In genomic region chr19:795691-796581, GRCh38 we compare ENCODE assay signal across 8 cellular contexts. TPM values are rescaled to one million over a fixed set of nuclear protein-coding genes. Genes with fewer than 3 reads are reported as not detected.
DNase-seq lines count a peak whose midpoint lies in the region; ATAC-seq, FAIRE-seq and TF ChIP-seq lines count a peak whose summit lies in the region.

No MANE protein-coding gene starts in this region.

- H3K27ac ChIP-seq in layer of hippocampus (ENCODE audit: low read depth, low read length) (peak overlapping the region; percentile 27), stomach (peak overlapping the region in 4 of 5 donors; percentile 73 to 100 (median 94))

- H3K27ac Mint-ChIP-seq in T-helper 1 cell treated with Interleukin-12 subunit alpha and Interleukin-12 subunit beta and Interleukin-4 antibody, amounts not matched to agents 30 μg/mL and 1 μg/mL, for 36 hours: no peak overlapping the region
- H3K27ac Mint-ChIP-seq in activated naive CD8-positive, alpha-beta T cell treated with anti-CD3 and anti-CD28 coated beads, Interleukin-2, amount 10 ng/mL, durations not matched to agents 7 days and 5 days: no peak overlapping the region

- peak overlapping the region; percentile 21 for H3K4me3 Mint-ChIP-seq in T-helper 1 cell treated with Interleukin-12 subunit alpha and Interleukin-12 subunit beta and Interleukin-4 antibody, amounts not matched to agents 30 μg/mL and 1 μg/mL, for 36 hours
- peak overlapping the region; percentile 90 for H3K4me3 Mint-ChIP-seq in activated naive CD8-positive, alpha-beta T cell treated with anti-CD3 and anti-CD28 coated beads, Interleukin-2, amount 10 ng/mL, durations not matched to agents 7 days and 5 days

- H3K36me3 Mint-ChIP-seq in T-helper 1 cell treated with Interleukin-12 subunit alpha and Interleukin-12 subunit beta and Interleukin-4 antibody, amounts not matched to agents 30 μg/mL and 1 μg/mL, for 36 hours (ENCODE audit: low read depth): peaks cover 17% of the 10 kb centered on the region
- H3K36me3 Mint-ChIP-seq in activated naive CD8-positive, alpha-beta T cell treated with anti-CD3 and anti-CD28 coated beads, Interleukin-2, amount 10 ng/mL, durations not matched to agents 7 days and 5 days: peaks cover 19% of the 10 kb centered on the region

- no peaks in the 10 kb centered on the region for H3K27me3 ChIP-seq in layer of hippocampus (ENCODE audit: control insufficient read depth, insufficient read depth, low read length)
- no peaks in the 10 kb centered on the region for H3K27me3 ChIP-seq in stomach

- WGBS in stomach, 5 donors: 76 to 86% (median 80%) methylated on average over 31 to 39 of the region's 39 CpGs

- no peak for ATAC-seq in activated naive CD8-positive, alpha-beta T cell treated with anti-CD3 and anti-CD28 coated beads, Interleukin-2, amount 10 ng/mL, durations not matched to agents 7 days and 5 days (ENCODE audit: low read depth)
- no peak for ATAC-seq in GM18907 (IDR thresholded peaks at IDR 0.05; ENCODE audit: unreplicated experiment)

- no peak for TF ChIP-seq POLR2A in stomach (IDR thresholded peaks at IDR 0.05)

- no peak for TF ChIP-seq CTCF in stomach (IDR thresholded peaks at IDR 0.05)

- POLR2A ChIA-PET in activated naive CD8-positive, alpha-beta T cell treated with anti-CD3 and anti-CD28 coated beads, Interleukin-2, amount 10 ng/mL, durations not matched to agents 7 days and 5 days (lab: Charles Lee): interaction anchor here (1.0 to 1.2 kb wide), 2 partner anchors 115 to 473 kb away, joined by 3 read pairs; no protein-coding TSS in a partner anchor

- no peaks in the 10 kb centered on the region for H3K9me3 ChIP-seq in stomach

- H3K27me3 Mint-ChIP-seq in T-helper 1 cell treated with Interleukin-12 subunit alpha and Interleukin-12 subunit beta and Interleukin-4 antibody, amounts not matched to agents 30 μg/mL and 1 μg/mL, for 36 hours (ENCODE audit: low read depth): peaks cover 3% of the 10 kb centered on the region
- no peaks in the 10 kb centered on the region for H3K27me3 Mint-ChIP-seq in activated naive CD8-positive, alpha-beta T cell treated with anti-CD3 and anti-CD28 coated beads, Interleukin-2, amount 10 ng/mL, durations not matched to agents 7 days and 5 days

- peaks cover 4 to 16% (median 12%) of the 10 kb centered on the region in 4 donors for H3K36me3 ChIP-seq in stomach

- intact Hi-C loops in stomach (cut with DNase I; ENCODE audit: low total_unique reads): no loop called here

- FAIRE-seq in urothelium cell line (lab: Jason Lieb, UNC): no peak

- peak overlapping the region; percentile 64 to 97 (median 74) for H3K4me3 ChIP-seq in stomach

- peaks cover 35 to 47% (median 43%) of the 10 kb centered on the region in 4 donors for H3K4me1 ChIP-seq in stomach

- H3K9me3 Mint-ChIP-seq in T-helper 1 cell treated with Interleukin-12 subunit alpha and Interleukin-12 subunit beta and Interleukin-4 antibody, amounts not matched to agents 30 μg/mL and 1 μg/mL, for 36 hours: no peaks in the 10 kb centered on the region
- no peaks in the 10 kb centered on the region for H3K9me3 Mint-ChIP-seq in activated naive CD8-positive, alpha-beta T cell treated with anti-CD3 and anti-CD28 coated beads, Interleukin-2, amount 10 ng/mL, durations not matched to agents 7 days and 5 days

- H3K4me1 Mint-ChIP-seq in T-helper 1 cell treated with Interleukin-12 subunit alpha and Interleukin-12 subunit beta and Interleukin-4 antibody, amounts not matched to agents 30 μg/mL and 1 μg/mL, for 36 hours (ENCODE audit: low read depth): peaks cover 22% of the 10 kb centered on the region
- H3K4me1 Mint-ChIP-seq in activated naive CD8-positive, alpha-beta T cell treated with anti-CD3 and anti-CD28 coated beads, Interleukin-2, amount 10 ng/mL, durations not matched to agents 7 days and 5 days: peaks cover 18% of the 10 kb centered on the region

- DNase-seq in T-helper 1 cell (no peak), stomach (no peak), urothelium cell line (ENCODE audit: low spot score) (no peak), DMS114 treated with DMSO at 0.1 percent for 48 hours (lab: John Stamatoyannopoulos, UW; ENCODE audit: unreplicated experiment) (no peak)
- no peak for DNase-seq in activated naive CD8-positive, alpha-beta T cell treated with anti-CD3 and anti-CD28 coated beads, Interleukin-2, amount 10 ng/mL, durations not matched to agents 7 days and 5 days

- no peak for TF ChIP-seq EP300 in stomach (IDR thresholded peaks at IDR 0.05)

RNA-seq across cellular contexts. Expression of gene PTBP1, which starts 1.3 kb away (rescaled TPM):
- total RNA-seq in activated naive CD8-positive, alpha-beta T cell treated with anti-CD3 and anti-CD28 coated beads, Interleukin-2, amount 10 ng/mL, durations not matched to agents 7 days and 5 days: 100 to 1,000 TPM; 400 to 411 TPM
- total RNA-seq in stomach: 100 to 1,000 TPM in 4 of 5 donors, 10 to 100 TPM in 1; 92.9 to 539 (median 173) TPM
- polyA plus RNA-seq in stomach: 10 to 100 TPM; 74.8 to 80.9 (median 74.8) TPM

RNA-seq across cellular contexts. Expression of gene PLPPR3, which starts 25.8 kb away (rescaled TPM):
- not detected for total RNA-seq in activated naive CD8-positive, alpha-beta T cell treated with anti-CD3 and anti-CD28 coated beads, Interleukin-2, amount 10 ng/mL, durations not matched to agents 7 days and 5 days
- total RNA-seq in stomach: under 1 TPM in 1 of 5 donors, not detected in 4; 0.55 TPM
- polyA plus RNA-seq in stomach: under 1 TPM in 1 of 3 donors, not detected in 2; 0.46 TPM

RNA-seq across cellular contexts. Expression of gene AZU1, which starts 31.7 kb away (rescaled TPM):
- under 1 TPM in 1 of 2 experiments, not detected in 1; 0.25 TPM for total RNA-seq in activated naive CD8-positive, alpha-beta T cell treated with anti-CD3 and anti-CD28 coated beads, Interleukin-2, amount 10 ng/mL, durations not matched to agents 7 days and 5 days
- under 1 TPM in 1 of 5 donors, not detected in 4; 0.55 TPM for total RNA-seq in stomach
- polyA plus RNA-seq in stomach: 1 to 10 TPM in 1 of 3 donors, under 1 TPM in 2; 0.53 to 1.5 (median 1.00) TPM

RNA-seq across cellular contexts. Expression of gene PRTN3, which starts 44.9 kb away (rescaled TPM):
- not detected for total RNA-seq in activated naive CD8-positive, alpha-beta T cell treated with anti-CD3 and anti-CD28 coated beads, Interleukin-2, amount 10 ng/mL, durations not matched to agents 7 days and 5 days
- 1 to 10 TPM in 1 of 5 donors, not detected in 4; 2.6 TPM for total RNA-seq in stomach
- under 1 TPM in 1 of 3 donors, not detected in 2; 0.15 TPM for polyA plus RNA-seq in stomach

RNA-seq across cellular contexts. Expression of gene MISP, which starts 45.0 kb away (rescaled TPM):
- total RNA-seq in activated naive CD8-positive, alpha-beta T cell treated with anti-CD3 and anti-CD28 coated beads, Interleukin-2, amount 10 ng/mL, durations not matched to agents 7 days and 5 days: not detected
- total RNA-seq in stomach: 100 to 1,000 TPM in 1 of 5 donors, 10 to 100 TPM in 3, 1 to 10 TPM in 1; 5.3 to 149 (median 27.7) TPM
- 10 to 100 TPM in 2 of 3 donors, 1 to 10 TPM in 1; 2.1 to 12.9 (median 12.5) TPM for polyA plus RNA-seq in stomach
